10 cellular contexts compared by ENCODE assay signal in genomic region chr19:1223018-1223855, GRCh38. TPM values are rescaled to one million over a fixed set of nuclear protein-coding genes. Genes with fewer than 3 reads are reported as not detected.
DNase-seq lines count a peak whose midpoint lies in the region; ATAC-seq, FAIRE-seq and TF ChIP-seq lines count a peak whose summit lies in the region.
"Had no signal": no experiment of that assay in that cellular context is flagged by ENCODE, and none has a peak within 500 bp of the region (broad histone marks: within the 10 kb centered on the region; RNA-seq: fewer than 3 reads in every experiment).

No MANE protein-coding gene starts in this region.

- no peaks in the 10 kb centered on the region for H3K9me3 Mint-ChIP-seq in activated naive CD8-positive, alpha-beta T cell treated with anti-CD3 and anti-CD28 coated beads, Interleukin-2, amount 10 ng/mL, durations not matched to agents 7 days and 5 days
- no peaks in the 10 kb centered on the region for H3K9me3 Mint-ChIP-seq in activated naive CD8-positive, alpha-beta T cell treated with anti-CD3 and anti-CD28 coated beads for 36 hours

- H3K27ac Mint-ChIP-seq in activated naive CD8-positive, alpha-beta T cell treated with anti-CD3 and anti-CD28 coated beads, Interleukin-2, amount 10 ng/mL, durations not matched to agents 7 days and 5 days, result no peak overlapping the region
- no peak overlapping the region for H3K27ac Mint-ChIP-seq in activated naive CD8-positive, alpha-beta T cell treated with anti-CD3 and anti-CD28 coated beads for 36 hours

- no peak overlapping the region for H3K4me3 ChIP-seq in fibroblast of the aortic adventitia (ENCODE audit: low read depth, low read length)
- no peak overlapping the region for H3K4me3 ChIP-seq in tibial artery
- H3K4me3 ChIP-seq: lung, upper lobe of left lung had no signal

- POLR2A ChIA-PET in activated naive CD8-positive, alpha-beta T cell treated with anti-CD3 and anti-CD28 coated beads, Interleukin-2, amount 10 ng/mL, durations not matched to agents 7 days and 5 days (lab: Charles Lee), result interaction anchor here (0.5 kb wide), 1 partner anchor 149 kb away, joined by 3 read pairs; no protein-coding TSS in a partner anchor

- intact Hi-C loops in tibial artery (cut with DNase I; ENCODE audit: low total_unique reads), result no loop called here

- peaks cover 50 to 86% (median 76%) of the 10 kb centered on the region in 3 donors for H3K36me3 ChIP-seq in tibial artery

- H3K9me3 ChIP-seq in tibial artery, result no peaks in the 10 kb centered on the region
- H3K9me3 ChIP-seq: upper lobe of left lung had no signal

- no peaks in the 10 kb centered on the region for H3K4me1 Mint-ChIP-seq in activated naive CD8-positive, alpha-beta T cell treated with anti-CD3 and anti-CD28 coated beads, Interleukin-2, amount 10 ng/mL, durations not matched to agents 7 days and 5 days
- no peaks in the 10 kb centered on the region for H3K4me1 Mint-ChIP-seq in activated naive CD8-positive, alpha-beta T cell treated with anti-CD3 and anti-CD28 coated beads for 36 hours

- no peak overlapping the region for H3K27ac ChIP-seq in tibial artery

- H3K4me3 Mint-ChIP-seq in activated naive CD8-positive, alpha-beta T cell treated with anti-CD3 and anti-CD28 coated beads, Interleukin-2, amount 10 ng/mL, durations not matched to agents 7 days and 5 days, result no peak overlapping the region
- H3K4me3 Mint-ChIP-seq in activated naive CD8-positive, alpha-beta T cell treated with anti-CD3 and anti-CD28 coated beads for 36 hours, result no peak overlapping the region

- no peaks in the 10 kb centered on the region for H3K27me3 Mint-ChIP-seq in activated naive CD8-positive, alpha-beta T cell treated with anti-CD3 and anti-CD28 coated beads, Interleukin-2, amount 10 ng/mL, durations not matched to agents 7 days and 5 days
- H3K27me3 Mint-ChIP-seq in activated naive CD8-positive, alpha-beta T cell treated with anti-CD3 and anti-CD28 coated beads for 36 hours, result no peaks in the 10 kb centered on the region

- DNase-seq in activated naive CD8-positive, alpha-beta T cell treated with anti-CD3 and anti-CD28 coated beads, Interleukin-2, amount 10 ng/mL, durations not matched to agents 7 days and 5 days, result no peak
- no peak for DNase-seq in activated naive CD8-positive, alpha-beta T cell treated with anti-CD3 and anti-CD28 coated beads for 36 hours
- DNase-seq in RCC 7860 (ENCODE audit: low spot score), result peak; percentile 34
- DNase-seq in fibroblast of the aortic adventitia (ENCODE audit: low read depth), result no peak
- no peak for DNase-seq in tibial artery
- no peak for DNase-seq in NCI-H2196 (lab: John Stamatoyannopoulos, UW; ENCODE audit: unreplicated experiment)

- H3K27me3 ChIP-seq in tibial artery, result no peaks in the 10 kb centered on the region
- H3K27me3 ChIP-seq: upper lobe of left lung had no signal

- peaks cover 5 to 46% (median 32%) of the 10 kb centered on the region in 4 donors for H3K4me1 ChIP-seq in tibial artery

- ATAC-seq in activated naive CD8-positive, alpha-beta T cell treated with anti-CD3 and anti-CD28 coated beads, Interleukin-2, amount 10 ng/mL, durations not matched to agents 7 days and 5 days (ENCODE audit: low read depth), result peak; percentile 38
- no peak for ATAC-seq in GM18867 (IDR thresholded peaks at IDR 0.05; ENCODE audit: unreplicated experiment)
- no peak for ATAC-seq in HG02885 (IDR thresholded peaks at IDR 0.05; ENCODE audit: poor library complexity, unreplicated experiment)

- FAIRE-seq in RCC 7860 (lab: Jason Lieb, UNC), result no peak

- peaks cover 2% of the 10 kb centered on the region for H3K36me3 Mint-ChIP-seq in activated naive CD8-positive, alpha-beta T cell treated with anti-CD3 and anti-CD28 coated beads, Interleukin-2, amount 10 ng/mL, durations not matched to agents 7 days and 5 days
- H3K36me3 Mint-ChIP-seq in activated naive CD8-positive, alpha-beta T cell treated with anti-CD3 and anti-CD28 coated beads for 36 hours, result peaks cover 2% of the 10 kb centered on the region

- peak; percentile 42 for TF ChIP-seq CTCF in fibroblast of the aortic adventitia (IDR thresholded peaks at IDR 0.05; ENCODE audit: insufficient read depth, low read length)
- peak; percentile 19 to 42 for TF ChIP-seq CTCF in tibial artery (IDR thresholded peaks at IDR 0.05)

RNA-seq across cellular contexts. Expression of gene CBARP, which starts 14.6 kb away (rescaled TPM):
- total RNA-seq in activated naive CD8-positive, alpha-beta T cell treated with anti-CD3 and anti-CD28 coated beads, Interleukin-2, amount 10 ng/mL, durations not matched to agents 7 days and 5 days, result under 1 TPM; 0.14 to 0.17 TPM
- under 1 TPM; 0.33 to 0.46 TPM for total RNA-seq in activated naive CD8-positive, alpha-beta T cell treated with anti-CD3 and anti-CD28 coated beads for 36 hours
- total RNA-seq in fibroblast of the aortic adventitia (ENCODE audit: low replicate concordance), result 2.3 and 3.1 TPM in 2 replicates

RNA-seq across cellular contexts. Expression of gene STK11, which starts 17.7 kb away (rescaled TPM):
- 10 to 100 TPM; 87.1 to 87.2 TPM for total RNA-seq in activated naive CD8-positive, alpha-beta T cell treated with anti-CD3 and anti-CD28 coated beads, Interleukin-2, amount 10 ng/mL, durations not matched to agents 7 days and 5 days
- total RNA-seq in activated naive CD8-positive, alpha-beta T cell treated with anti-CD3 and anti-CD28 coated beads for 36 hours, result 10 to 100 TPM; 54.7 to 55.8 TPM
- 54.1 and 84.1 TPM in 2 replicates for total RNA-seq in fibroblast of the aortic adventitia (ENCODE audit: low replicate concordance)

RNA-seq across cellular contexts. Expression of gene ATP5F1D, which starts 18.3 kb away (rescaled TPM):
- 100 to 1,000 TPM; 157 to 161 TPM for total RNA-seq in activated naive CD8-positive, alpha-beta T cell treated with anti-CD3 and anti-CD28 coated beads, Interleukin-2, amount 10 ng/mL, durations not matched to agents 7 days and 5 days
- 100 to 1,000 TPM; 175 to 177 TPM for total RNA-seq in activated naive CD8-positive, alpha-beta T cell treated with anti-CD3 and anti-CD28 coated beads for 36 hours
- 15.7 and 55.6 TPM in 2 replicates for total RNA-seq in fibroblast of the aortic adventitia (ENCODE audit: low replicate concordance)

RNA-seq across cellular contexts. Expression of gene MIDN, which starts 25.1 kb away (rescaled TPM):
- 10 to 100 TPM; 75.2 to 80.7 TPM for total RNA-seq in activated naive CD8-positive, alpha-beta T cell treated with anti-CD3 and anti-CD28 coated beads, Interleukin-2, amount 10 ng/mL, durations not matched to agents 7 days and 5 days
- total RNA-seq in activated naive CD8-positive, alpha-beta T cell treated with anti-CD3 and anti-CD28 coated beads for 36 hours, result 10 to 100 TPM; 29.3 to 29.6 TPM
- total RNA-seq in fibroblast of the aortic adventitia (ENCODE audit: low replicate concordance), result 23.2 and 32.5 TPM in 2 replicates

RNA-seq across cellular contexts. Expression of gene CIRBP, which starts 45.9 kb away (rescaled TPM):
- total RNA-seq in activated naive CD8-positive, alpha-beta T cell treated with anti-CD3 and anti-CD28 coated beads, Interleukin-2, amount 10 ng/mL, durations not matched to agents 7 days and 5 days, result 100 to 1,000 TPM; 327 to 342 TPM
- 100 to 1,000 TPM; 208 to 216 TPM for total RNA-seq in activated naive CD8-positive, alpha-beta T cell treated with anti-CD3 and anti-CD28 coated beads for 36 hours
- 245 and 776 TPM in 2 replicates for total RNA-seq in fibroblast of the aortic adventitia (ENCODE audit: low replicate concordance)
